ENCODE assay signal across 8 cellular contexts in genomic region chr16:57795431-57795878, GRCh38. TPM values are rescaled to one million over a fixed set of nuclear protein-coding genes. Genes with fewer than 3 reads are reported as not detected.
DNase-seq lines count a peak whose midpoint lies in the region; ATAC-seq and TF ChIP-seq lines count a peak whose summit lies in the region.

No MANE protein-coding gene starts in this region.

- peaks cover 49% of the 10 kb centered on the region for H4K20me1 ChIP-seq in SK-N-SH (ENCODE audit: insufficient read depth)
- H4K20me1 ChIP-seq in neural progenitor cell (ENCODE audit: low read depth) = peaks cover 2% of the 10 kb centered on the region

- H3K4me2 ChIP-seq in SK-N-SH (no peak overlapping the region), neural progenitor cell (no peak overlapping the region)

- no peaks in the 10 kb centered on the region for H3K27me3 ChIP-seq in SK-N-SH (ENCODE audit: insufficient read depth)
- no peaks in the 10 kb centered on the region for H3K27me3 ChIP-seq in endodermal cell (ENCODE audit: control insufficient read depth, insufficient read depth, low read length, poor library complexity, severe bottlenecking)
- peaks cover 43% of the 10 kb centered on the region for H3K27me3 ChIP-seq in neural progenitor cell

- WGBS in SK-N-SH (ENCODE audit: low lambda C conversion rate) = 59% methylated on average over 7 of the region's 9 CpGs
- 61% methylated on average over 5 to 9 of the region's 9 CpGs for WGBS in endodermal cell (ENCODE audit: insufficient coverage in 1 of 2, insufficient read length in 1 of 2), 2 experiments

- H3K9me3 ChIP-seq in SK-N-SH = no peaks in the 10 kb centered on the region
- no peaks in the 10 kb centered on the region for H3K9me3 ChIP-seq in endodermal cell (ENCODE audit: control insufficient read depth, low read length)
- H3K9me3 ChIP-seq in neural progenitor cell (ENCODE audit: low read depth) = no peaks in the 10 kb centered on the region

- H3K79me2 ChIP-seq in SK-N-SH (ENCODE audit: insufficient read depth) (peaks cover 84% of the 10 kb centered on the region), neural progenitor cell (ENCODE audit: low read depth) (no peaks in the 10 kb centered on the region)

- TF ChIP-seq RAD21 in SK-N-SH (IDR thresholded peaks at IDR 0.05; ENCODE audit: low read length) = peak; percentile 62

- no peak overlapping the region for H2AFZ ChIP-seq in SK-N-SH (ENCODE audit: low read depth)
- H2AFZ ChIP-seq in neural progenitor cell (replicated peaks) = peak overlapping the region; percentile 95

- DNase-seq in 8988T = peak; percentile 93
- DNase-seq in ELF-1 (ENCODE audit: low read depth, low spot score) = peak; percentile 79
- DNase-seq in M059J (ENCODE audit: low read depth) = peak; percentile 73
- peak; percentile 80 for DNase-seq in SK-N-SH
- DNase-seq in endodermal cell = peak; percentile 90
- DNase-seq in neural progenitor cell (ENCODE audit: low spot score) = peak; percentile 78
- no peak for DNase-seq in mucosa of gallbladder (ENCODE audit: low spot score)

- H3K27ac Mint-ChIP-seq in endodermal cell (peak overlapping the region; percentile 77), neural progenitor cell (no peak overlapping the region)

- no peak overlapping the region for H3K27ac ChIP-seq in SK-N-SH (ENCODE audit: low read depth in 2 of 2, low read length in 1 of 2)
- H3K27ac ChIP-seq in endodermal cell (ENCODE audit: low read depth, low read length) = no peak overlapping the region
- no peak overlapping the region for H3K27ac ChIP-seq in neural progenitor cell

- H3K9ac ChIP-seq in SK-N-SH = no peak overlapping the region
- H3K9ac ChIP-seq in endodermal cell (ENCODE audit: extremely low read depth, low read length, poor library complexity, severe bottlenecking) = no peak overlapping the region
- no peak overlapping the region for H3K9ac ChIP-seq in neural progenitor cell

- peaks cover 7 to 9% of the 10 kb centered on the region in 2 experiments; a peak in 2 of 4 replicates for H3K4me1 ChIP-seq in SK-N-SH (ENCODE audit: control insufficient read depth in 1 of 2, insufficient read depth in 2 of 2, low read depth in 1 of 2, low read length in 1 of 2)
- H3K4me1 ChIP-seq in endodermal cell (ENCODE audit: control insufficient read depth, insufficient read depth, low read length) = peaks cover 21% of the 10 kb centered on the region
- H3K4me1 ChIP-seq in neural progenitor cell = peaks cover 13% of the 10 kb centered on the region

- peaks cover 3% of the 10 kb centered on the region for H3F3A ChIP-seq in SK-N-SH (replicated peaks; ENCODE audit: insufficient read depth)
- H3F3A ChIP-seq in neural progenitor cell (ENCODE audit: low read depth) = no peaks in the 10 kb centered on the region

- H3K4me3 Mint-ChIP-seq in endodermal cell (no peak overlapping the region), neural progenitor cell (no peak overlapping the region)

- H3K4me1 Mint-ChIP-seq in endodermal cell (peaks cover 34% of the 10 kb centered on the region), neural progenitor cell (peaks cover 27% of the 10 kb centered on the region)

- H3K36me3 Mint-ChIP-seq in endodermal cell (ENCODE audit: low read depth) = peaks cover 17% of the 10 kb centered on the region
- H3K36me3 Mint-ChIP-seq in neural progenitor cell = peaks cover 2% of the 10 kb centered on the region

- POLR2A ChIA-PET in SK-N-SH (lab: Yijun Ruan, JAX) = interaction anchor here (1.1 kb wide), 1 partner anchor 19 kb away, joined by 3 read pairs; no protein-coding TSS in a partner anchor

- peak; percentile 42 for TF ChIP-seq CTCF in SK-N-SH (IDR thresholded peaks at IDR 0.05)
- peak; percentile 77 for TF ChIP-seq CTCF in endodermal cell (conservative IDR thresholded peaks at IDR 0.05)
- TF ChIP-seq CTCF in neural progenitor cell (IDR thresholded peaks at IDR 0.05) = peak; percentile 61

- H3K27me3 Mint-ChIP-seq in endodermal cell (ENCODE audit: insufficient read depth) (no peaks in the 10 kb centered on the region), neural progenitor cell (ENCODE audit: insufficient read depth, low read depth) (peaks cover 7% of the 10 kb centered on the region)

- H3K4me3 ChIP-seq in SK-N-SH (ENCODE audit: low read depth in 2 of 2, low read length in 1 of 2) = no peak overlapping the region; a peak in 1 of 4 replicates
- no peak overlapping the region for H3K4me3 ChIP-seq in endodermal cell (ENCODE audit: low read length)
- H3K4me3 ChIP-seq in neural progenitor cell = no peak overlapping the region

- no peak for TF ChIP-seq EP300 in SK-N-SH (IDR thresholded peaks at IDR 0.05; ENCODE audit: borderline replicate concordance in 1 of 2, low read depth in 1 of 2, low read length in 1 of 2)

- H3K9me3 Mint-ChIP-seq in endodermal cell (no peaks in the 10 kb centered on the region), neural progenitor cell (no peaks in the 10 kb centered on the region)

- no peaks in the 10 kb centered on the region for H3K9me2 ChIP-seq in SK-N-SH

- no peak for ATAC-seq in GM19035 (IDR thresholded peaks at IDR 0.05; ENCODE audit: unreplicated experiment)

- CTCF ChIA-PET in SK-N-SH (lab: Yijun Ruan, JAX) = interaction anchor here (0.6 to 3.0 kb wide), 22 partner anchors 8 to 1122 kb away, joined by 3 to 20 read pairs (median 4); partner anchors contain the start of genes USB1 and ZNF319

- H3K36me3 ChIP-seq in SK-N-SH (replicated peaks in 1 of 2; ENCODE audit: control insufficient read depth in 1 of 2, insufficient read depth in 2 of 2, low read length in 1 of 2) (peaks cover 26 to 37% of the 10 kb centered on the region in 2 experiments), endodermal cell (ENCODE audit: control insufficient read depth, insufficient read depth, low read length) (peaks cover 57% of the 10 kb centered on the region), neural progenitor cell (no peaks in the 10 kb centered on the region)

TF ChIP-seq in SK-N-SH, 30 proteins besides CTCF, POLR2A, EP300 and RAD21:
- peak; percentile 42; the same call in 1 of the 2 replicates for TF ChIP-seq TCF12 (IDR thresholded peaks at IDR 0.05)
- peak; percentile 57 for TF ChIP-seq SMC3 (IDR thresholded peaks at IDR 0.05; ENCODE audit: low read depth, low read length)
- TF ChIP-seq, protein P1, sequence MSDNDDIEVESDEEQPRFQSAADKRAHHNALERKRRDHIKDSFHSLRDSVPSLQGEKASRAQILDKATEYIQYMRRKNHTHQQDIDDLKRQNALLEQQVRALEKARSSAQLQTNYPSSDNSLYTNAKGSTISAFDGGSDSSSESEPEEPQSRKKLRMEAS (IDR thresholded peaks at IDR 0.05; ENCODE audit: low read depth) = no peak
- TF ChIP-seq, protein P2, sequence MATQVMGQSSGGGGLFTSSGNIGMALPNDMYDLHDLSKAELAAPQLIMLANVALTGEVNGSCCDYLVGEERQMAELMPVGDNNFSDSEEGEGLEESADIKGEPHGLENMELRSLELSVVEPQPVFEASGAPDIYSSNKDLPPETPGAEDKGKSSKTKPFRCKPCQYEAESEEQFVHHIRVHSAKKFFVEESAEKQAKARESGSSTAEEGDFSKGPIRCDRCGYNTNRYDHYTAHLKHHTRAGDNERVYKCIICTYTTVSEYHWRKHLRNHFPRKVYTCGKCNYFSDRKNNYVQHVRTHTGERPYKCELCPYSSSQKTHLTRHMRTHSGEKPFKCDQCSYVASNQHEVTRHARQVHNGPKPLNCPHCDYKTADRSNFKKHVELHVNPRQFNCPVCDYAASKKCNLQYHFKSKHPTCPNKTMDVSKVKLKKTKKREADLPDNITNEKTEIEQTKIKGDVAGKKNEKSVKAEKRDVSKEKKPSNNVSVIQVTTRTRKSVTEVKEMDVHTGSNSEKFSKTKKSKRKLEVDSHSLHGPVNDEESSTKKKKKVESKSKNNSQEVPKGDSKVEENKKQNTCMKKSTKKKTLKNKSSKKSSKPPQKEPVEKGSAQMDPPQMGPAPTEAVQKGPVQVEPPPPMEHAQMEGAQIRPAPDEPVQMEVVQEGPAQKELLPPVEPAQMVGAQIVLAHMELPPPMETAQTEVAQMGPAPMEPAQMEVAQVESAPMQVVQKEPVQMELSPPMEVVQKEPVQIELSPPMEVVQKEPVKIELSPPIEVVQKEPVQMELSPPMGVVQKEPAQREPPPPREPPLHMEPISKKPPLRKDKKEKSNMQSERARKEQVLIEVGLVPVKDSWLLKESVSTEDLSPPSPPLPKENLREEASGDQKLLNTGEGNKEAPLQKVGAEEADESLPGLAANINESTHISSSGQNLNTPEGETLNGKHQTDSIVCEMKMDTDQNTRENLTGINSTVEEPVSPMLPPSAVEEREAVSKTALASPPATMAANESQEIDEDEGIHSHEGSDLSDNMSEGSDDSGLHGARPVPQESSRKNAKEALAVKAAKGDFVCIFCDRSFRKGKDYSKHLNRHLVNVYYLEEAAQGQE (IDR thresholded peaks at IDR 0.05; ENCODE audit: low read depth, low read length) = no peak
- no peak for TF ChIP-seq EZH2phosphoT487 (IDR thresholded peaks at IDR 0.05; ENCODE audit: borderline replicate concordance, low read depth)
- peak; percentile 15; the same call in 1 of the 2 replicates for TF ChIP-seq MXI1 (IDR thresholded peaks at IDR 0.05; ENCODE audit: low read depth, low read length)

RNA-seq across cellular contexts. Expression of gene KIFC3, which starts 6.8 kb away (rescaled TPM):
- 38.8 and 71.2 TPM in 2 replicates for total RNA-seq in M059J (2014; rRNA removed; shearing (Covaris generic))
- 65.4 and 68.0 TPM in 2 replicates for polyA plus RNA-seq in SK-N-SH (2012; rRNA removed)
- polyA plus RNA-seq in SK-N-SH (2012; cell fraction: cytosol; rRNA removed) = 24.2 and 42.8 TPM in 2 replicates
- 132 and 135 TPM in 2 replicates for polyA plus RNA-seq in SK-N-SH (2012; cell fraction: nucleus; rRNA removed)
- 10 to 100 TPM; 39.2 to 39.3 TPM for total RNA-seq in endodermal cell
- polyA plus RNA-seq in endodermal cell (2013, experiment 1 of 2) = 18.0 TPM
- polyA plus RNA-seq in endodermal cell (2013, experiment 2 of 2) = 22.9 TPM
- 0.28 and 1.6 TPM in 2 replicates for total RNA-seq in neural progenitor cell (ENCODE audit: low replicate concordance)
- 39.3 TPM for total RNA-seq in mucosa of gallbladder

RNA-seq across cellular contexts. Expression of gene KATNB1, which starts 59.9 kb away (rescaled TPM):
- 27.3 and 38.4 TPM in 2 replicates for total RNA-seq in M059J (2014; rRNA removed; shearing (Covaris generic))
- polyA plus RNA-seq in SK-N-SH (2012; rRNA removed) = 39.2 and 43.7 TPM in 2 replicates
- 12.0 and 20.7 TPM in 2 replicates for polyA plus RNA-seq in SK-N-SH (2012; cell fraction: cytosol; rRNA removed)
- polyA plus RNA-seq in SK-N-SH (2012; cell fraction: nucleus; rRNA removed) = 158 and 170 TPM in 2 replicates
- total RNA-seq in endodermal cell (10 to 100 TPM; 26.1 to 32.4 TPM), neural progenitor cell (ENCODE audit: low replicate concordance) (33.5 and 48.2 TPM in 2 replicates), mucosa of gallbladder (23.4 TPM)
- polyA plus RNA-seq in endodermal cell (2013, experiment 1 of 2) = 35.1 TPM
- polyA plus RNA-seq in endodermal cell (2013, experiment 2 of 2) = 29.6 TPM

Comparison
In these comparisons a context has a peak if more than half of its experiments do, and no peak if none do; other contexts are left out.
1. RNA of gene KIFC3, which starts 6.8 kb away (total RNA-seq): 38.8 to 71.2 TPM in M059J, 39.3 TPM in mucosa of gallbladder (single experiment) and 39.2 to 39.3 TPM in endodermal cell; 0.28 to 1.6 TPM in neural progenitor cell; every median in the first group is over 10 times any median in the second.
2. Peak in every context shown above with its lines, with median percentiles within 50 percentile points of each other: CTCF ChIP-seq.